In the genomic region with DNA sequence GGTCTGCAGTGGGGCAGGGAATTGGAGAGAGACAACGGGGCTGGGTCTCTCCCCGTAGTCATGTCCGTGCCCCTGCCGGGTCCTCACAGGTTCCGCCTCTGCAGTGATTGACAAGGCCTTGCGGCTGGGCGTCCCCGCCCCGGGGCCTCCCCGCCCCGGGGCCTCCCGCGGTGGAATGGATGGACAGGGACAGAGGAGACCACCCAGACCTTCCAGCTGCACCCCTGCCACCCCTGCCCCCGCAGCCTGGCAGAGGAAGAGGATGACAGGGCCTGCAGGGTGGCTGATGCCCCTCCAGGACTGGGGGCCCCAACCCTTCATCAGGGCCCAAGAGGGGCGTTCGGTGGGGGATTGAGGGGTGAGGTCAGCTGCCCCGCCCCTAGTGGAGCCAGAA, we compare ENCODE assay signal across 10 cellular contexts.
DNase-seq lines count a peak whose midpoint lies in the region; ATAC-seq and TF ChIP-seq lines count a peak whose summit lies in the region.
"Had no signal": no experiment of that assay in that cellular context is flagged by ENCODE, and none has a peak within 500 bp of the region (broad histone marks: within the 10 kb centered on the region; RNA-seq: fewer than 3 reads in every experiment).

No MANE protein-coding gene starts in this region.

- POLR2A ChIA-PET in HEK293T (lab: Yijun Ruan, JAX) (interaction anchor here (1.0 to 1.3 kb wide), 2 partner anchors 20 to 70 kb away, joined by 3 read pairs; no protein-coding TSS in a partner anchor), PC-3 (lab: Charles Lee; ENCODE audit: unreplicated experiment) (no interaction called here)

- DNase-seq in NCI-H1105 treated with DMSO at 0.1 percent for 48 hours (lab: John Stamatoyannopoulos, UW) (peak; percentile 64), NCI-H1105 (lab: John Stamatoyannopoulos, UW) (no peak), HEK293T (ENCODE audit: extremely low spot score) (peak; percentile 46), brain microvascular endothelial cell (no peak), PC-3 (no peak)
- DNase-seq: right lobe of liver had no signal

- H3K9me3 ChIP-seq in PC-3 (ENCODE audit: low read length): no peaks in the 10 kb centered on the region
- H3K9me3 ChIP-seq: right lobe of liver had no signal

- peak overlapping the region; percentile 88 to 92 (median 89) for H3K27ac Mint-ChIP-seq in nephron
- H3K27ac Mint-ChIP-seq: activated T-helper 1 cell treated with anti-CD3 and anti-CD28 coated beads, Interleukin-12 subunit alpha, Interleukin-12 subunit beta, Interleukin-2, Interleukin-4 antibody, amounts not matched to agents 30 ng/mL and 10 ng/mL and 1 ng/mL, durations not matched to agents 14 hours and 24 hours and 36 hours had no signal

- H3K4me3 ChIP-seq in brain microvascular endothelial cell (ENCODE audit: low read depth, low read length): no peak overlapping the region
- H3K4me3 ChIP-seq in PC-3 (ENCODE audit: low read length): no peak overlapping the region
- H3K4me3 ChIP-seq: right lobe of liver had no signal

- H3K4me3 Mint-ChIP-seq in nephron: peak overlapping the region; percentile 56 to 63 (median 60)
- H3K4me3 Mint-ChIP-seq: activated T-helper 1 cell treated with anti-CD3 and anti-CD28 coated beads, Interleukin-12 subunit alpha, Interleukin-12 subunit beta, Interleukin-2, Interleukin-4 antibody, amounts not matched to agents 30 ng/mL and 10 ng/mL and 1 ng/mL, durations not matched to agents 14 hours and 24 hours and 36 hours had no signal

- no peak overlapping the region for H2AFZ ChIP-seq in PC-3 (ENCODE audit: low read length)

- peak overlapping the region; percentile 63 for H3K27ac ChIP-seq in brain microvascular endothelial cell
- H3K27ac ChIP-seq in PC-3 (ENCODE audit: low read length): no peak overlapping the region
- H3K27ac ChIP-seq: right lobe of liver had no signal

- H3K27me3 ChIP-seq in brain microvascular endothelial cell (replicated peaks): no peaks in the 10 kb centered on the region
- H3K27me3 ChIP-seq in PC-3 (ENCODE audit: low read length): no peaks in the 10 kb centered on the region
- H3K27me3 ChIP-seq: right lobe of liver had no signal

- H4K20me1 ChIP-seq in PC-3 (ENCODE audit: low read length): no peaks in the 10 kb centered on the region

- CTCF ChIA-PET in HEK293T (lab: Yijun Ruan, JAX): interaction anchor here (0.6 to 1.2 kb wide), 3 partner anchors 15 to 19 kb away, joined by 3 to 5 read pairs (median 4); no protein-coding TSS in a partner anchor
- CTCF ChIA-PET in PC-3 (lab: Charles Lee): no interaction called here

- peaks cover 5% of the 10 kb centered on the region; the same call in 1 of the 2 replicates for H3K4me1 ChIP-seq in PC-3 (ENCODE audit: insufficient read depth, low read length)

- H3K4me1 Mint-ChIP-seq in nephron: peaks cover 58% of the 10 kb centered on the region

- no peaks in the 10 kb centered on the region for H3K79me2 ChIP-seq in PC-3 (ENCODE audit: low read length)

- TF ChIP-seq CTCF in brain microvascular endothelial cell (IDR thresholded peaks at IDR 0.05; ENCODE audit: low read depth, low read length, missing control alignments): no peak
- no peak for TF ChIP-seq CTCF in nephron (IDR thresholded peaks at IDR 0.05; ENCODE audit: unreplicated experiment in 3 of 3)
- TF ChIP-seq CTCF in PC-3 (conservative IDR thresholded peaks at IDR 0.05; ENCODE audit: low read depth, low read length): no peak

- no peaks in the 10 kb centered on the region for H3F3A ChIP-seq in PC-3 (ENCODE audit: low read length, unreplicated experiment)

- H3K9me3 Mint-ChIP-seq in nephron: no peaks in the 10 kb centered on the region
- H3K9me3 Mint-ChIP-seq: activated T-helper 1 cell treated with anti-CD3 and anti-CD28 coated beads, Interleukin-12 subunit alpha, Interleukin-12 subunit beta, Interleukin-2, Interleukin-4 antibody, amounts not matched to agents 30 ng/mL and 10 ng/mL and 1 ng/mL, durations not matched to agents 14 hours and 24 hours and 36 hours had no signal

- ATAC-seq in HG02885 (IDR thresholded peaks at IDR 0.05; ENCODE audit: poor library complexity, unreplicated experiment): no peak
- ATAC-seq in PC-3: no peak
- no peak for ATAC-seq in HG02571 (IDR thresholded peaks at IDR 0.05; ENCODE audit: unreplicated experiment)

- no peak overlapping the region for H3K9ac ChIP-seq in PC-3 (ENCODE audit: low read length)

- intact Hi-C loops in PC-3 (cut with micrococcal nuclease): no loop called here

- H3K9me2 ChIP-seq in PC-3 (replicated peaks; ENCODE audit: low read length): no peaks in the 10 kb centered on the region

- no TSS peak for BruUV-seq in PC-3 (replicated peaks; lab: Mats Ljungman, UMichigan)

- peaks cover 3% of the 10 kb centered on the region for H3K27me3 Mint-ChIP-seq in nephron (ENCODE audit: low read depth)

- H3K4me2 ChIP-seq in PC-3 (ENCODE audit: low read length): no peak overlapping the region

- H3K36me3 ChIP-seq in brain microvascular endothelial cell (replicated peaks) (no peaks in the 10 kb centered on the region), PC-3 (ENCODE audit: low read depth, low read length) (no peaks in the 10 kb centered on the region)
- H3K36me3 ChIP-seq: right lobe of liver had no signal

- in situ Hi-C loops in brain microvascular endothelial cell (cut with HindIII; ENCODE audit: low pct_ligation_motif_present, low sequenced_read_pairs): no loop called here

- peaks cover 2% of the 10 kb centered on the region for H3K36me3 Mint-ChIP-seq in nephron (ENCODE audit: low read depth)

TF ChIP-seq in HEK293T, 16 proteins besides CTCF, POLR2A, EP300 and RAD21:
- no peak for TF ChIP-seq LEF1 (IDR thresholded peaks at IDR 0.05; ENCODE audit: borderline replicate concordance)
- TF ChIP-seq NFRKB (IDR thresholded peaks at IDR 0.05): no peak
- TF ChIP-seq, protein P1, sequence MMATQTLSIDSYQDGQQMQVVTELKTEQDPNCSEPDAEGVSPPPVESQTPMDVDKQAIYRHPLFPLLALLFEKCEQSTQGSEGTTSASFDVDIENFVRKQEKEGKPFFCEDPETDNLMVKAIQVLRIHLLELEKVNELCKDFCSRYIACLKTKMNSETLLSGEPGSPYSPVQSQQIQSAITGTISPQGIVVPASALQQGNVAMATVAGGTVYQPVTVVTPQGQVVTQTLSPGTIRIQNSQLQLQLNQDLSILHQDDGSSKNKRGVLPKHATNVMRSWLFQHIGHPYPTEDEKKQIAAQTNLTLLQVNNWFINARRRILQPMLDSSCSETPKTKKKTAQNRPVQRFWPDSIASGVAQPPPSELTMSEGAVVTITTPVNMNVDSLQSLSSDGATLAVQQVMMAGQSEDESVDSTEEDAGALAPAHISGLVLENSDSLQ (IDR thresholded peaks at IDR 0.05): peak; percentile 91

Comparison
In these comparisons a context has a peak if more than half of its experiments do, and no peak if none do; other contexts are left out.
1. DNase-seq: peak in NCI-H1105 treated with DMSO at 0.1 percent for 48 hours (single experiment) and HEK293T (single experiment); none in NCI-H1105 (single experiment), brain microvascular endothelial cell (single experiment) and PC-3 (single experiment).